Comparison of ENCODE assay signal across 30 cellular contexts in the genomic region with DNA sequence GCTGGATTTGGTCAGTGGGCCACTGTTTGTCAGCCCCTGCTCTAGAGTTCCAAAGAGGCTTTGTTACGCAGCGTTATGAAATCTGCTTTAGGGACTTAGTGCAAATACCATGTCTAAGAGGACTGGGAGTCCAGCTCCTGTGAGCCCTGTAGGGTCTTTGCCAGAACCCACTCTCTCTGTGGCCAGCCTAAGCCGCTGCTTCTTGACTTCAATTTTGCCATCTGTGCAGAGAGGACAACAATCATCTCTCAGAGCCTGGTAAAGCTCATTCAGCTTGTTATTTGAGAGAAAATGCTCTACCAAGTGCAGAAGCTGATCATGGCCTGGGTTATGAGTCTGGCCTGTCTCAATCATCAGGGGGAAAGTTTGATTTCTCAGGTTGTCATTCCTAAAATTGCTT. TPM values are rescaled to one million over a fixed set of nuclear protein-coding genes. Genes with fewer than 3 reads are reported as not detected.
"Had no signal": no experiment of that assay in that cellular context is flagged by ENCODE, and none has a peak within 500 bp of the region (broad histone marks: within the 10 kb centered on the region; RNA-seq: fewer than 3 reads in every experiment).

No MANE protein-coding gene starts in this region.

- H3K27me3 ChIP-seq: gastrocnemius medialis, left lung had no signal

- DNase-seq: dermis blood vessel endothelial cell; dorsolateral prefrontal cortex; effector CD8-positive, alpha-beta T cell; effector memory CD8-positive, alpha-beta T cell; endodermal cell; erythroblast; esophagus squamous epithelium; foreskin fibroblast; foreskin melanocyte; gastrocnemius medialis; glutamatergic neuron; head of caudate nucleus; heart right ventricle; hippocampal formation; left cardiac atrium; left lung; left ventricle myocardium superior; lower lobe of right lung; mesenchymal stem cell; mucosa of descending colon; naive B cell; naive thymus-derived CD8-positive, alpha-beta T cell had no signal

- H3K36me3 ChIP-seq: esophagus squamous epithelium, gastrocnemius medialis, heart right ventricle, left lung, lower lobe of right lung had no signal

- H3K9me3 ChIP-seq: esophagus squamous epithelium, gastrocnemius medialis, heart right ventricle, left lung, lower lobe of right lung, mucosa of descending colon had no signal

- H3K4me1 ChIP-seq: esophagus squamous epithelium, gastrocnemius medialis, heart right ventricle, left lung, lower lobe of right lung had no signal

- H3K4me3 ChIP-seq: coronary artery, dorsolateral prefrontal cortex, esophagus squamous epithelium, gastrocnemius medialis, heart right ventricle, left lung, lower lobe of right lung, mucosa of descending colon had no signal

- H3K27ac ChIP-seq: coronary artery, dorsolateral prefrontal cortex, epithelial cell of prostate, esophagus squamous epithelium, gastrocnemius medialis, heart right ventricle, left lung, lower lobe of right lung had no signal

RNA-seq across cellular contexts. Expression of a gene that starts 17.9 kb away (rescaled TPM):
- total RNA-seq: dermis blood vessel endothelial cell; esophagus mucosa; gastrocnemius medialis; glomerular endothelial cell; heart right ventricle; left cardiac atrium; left lung; left ventricle myocardium superior; lower leg skin; lower lobe of right lung; lung microvascular endothelial cell; mesenteric fat pad; myocyte; naive thymus-derived CD8-positive, alpha-beta T cell had no signal
- polyA plus RNA-seq: heart right ventricle; naive thymus-derived CD8-positive, alpha-beta T cell had no signal
